In the genomic region with DNA sequence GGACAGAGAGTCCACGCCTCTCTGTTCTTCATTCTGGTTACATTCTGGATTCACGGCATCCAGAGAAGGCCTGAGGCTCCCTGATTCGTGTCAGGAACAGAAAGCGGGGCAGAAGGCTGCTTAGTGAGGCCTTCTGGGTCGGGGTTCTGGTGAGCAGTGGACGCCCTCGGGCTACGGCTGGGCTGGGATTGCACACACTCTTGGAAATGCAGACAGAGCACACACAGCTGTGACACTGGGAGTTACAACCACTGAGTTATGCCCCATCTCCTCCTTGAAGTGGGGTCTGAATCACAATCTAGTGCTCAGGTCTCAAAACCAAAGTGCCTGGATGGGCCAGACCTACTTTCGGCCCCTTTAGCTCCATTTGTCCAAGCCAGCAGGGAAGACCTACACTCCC, we compare ENCODE assay signal across 21 cellular contexts.
"Had no signal": no experiment of that assay in that cellular context is flagged by ENCODE, and none has a peak within 500 bp of the region (broad histone marks: within the 10 kb centered on the region; RNA-seq: fewer than 3 reads in every experiment).

No MANE protein-coding gene starts in this region.

- H3K36me3 ChIP-seq: esophagus squamous epithelium, gastroesophageal sphincter, spleen, tibial artery had no signal

- DNase-seq: effector memory CD4-positive, alpha-beta T cell; esophagus squamous epithelium; immature natural killer cell; kidney; left cardiac atrium; left ventricle myocardium superior; mesenchymal stem cell; midbrain; posterior cingulate gyrus; spleen; stimulated activated CD4-positive, alpha-beta T cell treated with anti-CD3 and anti-CD28 coated beads, Interleukin-15, amount 100 ng/mL, for 24 hours; stimulated activated CD4-positive, alpha-beta T cell treated with anti-CD3 and anti-CD28 coated beads, Interleukin-1b, Interleukin-23, amount 100 ng/mL, for 48 hours; stimulated activated CD4-positive, alpha-beta T cell treated with anti-CD3 and anti-CD28 coated beads, Interleukin-4, amount 100 ng/mL, for 24 hours had no signal

- H3K27me3 Mint-ChIP-seq: stimulated activated naive CD8-positive, alpha-beta T cell treated with anti-CD3 and anti-CD28 coated beads, Interleukin-15, Interleukin-2, amounts not matched to agents 100 ng/mL and 50 ng/mL, for 24 hours had no signal

- H3K27ac Mint-ChIP-seq: immature natural killer cell; natural killer cell treated with Interleukin-12 subunit alpha and Interleukin-12 subunit beta and Interleukin-15 and Interleukin-18, amount 100 ng/mL, for 72 hours; stimulated activated memory B cell treated with anti-CD40 and anti-IgM and Interleukin-4, amounts not matched to agents 10 μg/mL and 1 μg/mL and 100 μg/mL, for 72 hours; stimulated activated naive CD8-positive, alpha-beta T cell treated with anti-CD3 and anti-CD28 coated beads, Interleukin-15, Interleukin-2, amounts not matched to agents 100 ng/mL and 50 ng/mL, for 24 hours had no signal

- H3K9me3 ChIP-seq: esophagus squamous epithelium, gastroesophageal sphincter, spleen, tibial artery had no signal

- H3K27ac ChIP-seq: epithelial cell of prostate, esophagus squamous epithelium, gastroesophageal sphincter, spleen, tibial artery had no signal

- H3K36me3 Mint-ChIP-seq: immature natural killer cell; natural killer cell treated with Interleukin-12 subunit alpha and Interleukin-12 subunit beta and Interleukin-15 and Interleukin-18, amount 100 ng/mL, for 72 hours; stimulated activated memory B cell treated with anti-CD40 and anti-IgM and Interleukin-4, amounts not matched to agents 10 μg/mL and 1 μg/mL and 100 μg/mL, for 72 hours had no signal

- H3K4me1 ChIP-seq: gastroesophageal sphincter, spleen, tibial artery had no signal

- ATAC-seq: gastroesophageal sphincter; left cardiac atrium; left ventricle myocardium superior; natural killer cell treated with Interleukin-12 subunit alpha and Interleukin-12 subunit beta and Interleukin-15 and Interleukin-18, amount 100 ng/mL, for 72 hours; sciatic nerve; stimulated activated memory B cell treated with anti-CD40 and anti-IgM and Interleukin-4, amounts not matched to agents 10 μg/mL and 1 μg/mL and 100 μg/mL, for 72 hours had no signal

- H3K4me3 ChIP-seq: esophagus squamous epithelium, gastroesophageal sphincter, lung, spleen, tibial artery had no signal

- H3K27me3 ChIP-seq: esophagus squamous epithelium, gastroesophageal sphincter, spleen, tibial artery had no signal

- H3K4me1 Mint-ChIP-seq: immature natural killer cell; stimulated activated memory B cell treated with anti-CD40 and anti-IgM and Interleukin-4, amounts not matched to agents 10 μg/mL and 1 μg/mL and 100 μg/mL, for 72 hours had no signal

- H3K4me3 Mint-ChIP-seq: immature natural killer cell; natural killer cell treated with Interleukin-12 subunit alpha and Interleukin-12 subunit beta and Interleukin-15 and Interleukin-18, amount 100 ng/mL, for 72 hours; stimulated activated memory B cell treated with anti-CD40 and anti-IgM and Interleukin-4, amounts not matched to agents 10 μg/mL and 1 μg/mL and 100 μg/mL, for 72 hours; stimulated activated naive CD8-positive, alpha-beta T cell treated with anti-CD3 and anti-CD28 coated beads, Interleukin-15, Interleukin-2, amounts not matched to agents 100 ng/mL and 50 ng/mL, for 24 hours had no signal

- H3K9me3 Mint-ChIP-seq: immature natural killer cell; natural killer cell treated with Interleukin-12 subunit alpha and Interleukin-12 subunit beta and Interleukin-15 and Interleukin-18, amount 100 ng/mL, for 72 hours; stimulated activated memory B cell treated with anti-CD40 and anti-IgM and Interleukin-4, amounts not matched to agents 10 μg/mL and 1 μg/mL and 100 μg/mL, for 72 hours; stimulated activated naive CD8-positive, alpha-beta T cell treated with anti-CD3 and anti-CD28 coated beads, Interleukin-15, Interleukin-2, amounts not matched to agents 100 ng/mL and 50 ng/mL, for 24 hours had no signal
